1 cellular context compared by ENCODE assay signal in the genomic region with DNA sequence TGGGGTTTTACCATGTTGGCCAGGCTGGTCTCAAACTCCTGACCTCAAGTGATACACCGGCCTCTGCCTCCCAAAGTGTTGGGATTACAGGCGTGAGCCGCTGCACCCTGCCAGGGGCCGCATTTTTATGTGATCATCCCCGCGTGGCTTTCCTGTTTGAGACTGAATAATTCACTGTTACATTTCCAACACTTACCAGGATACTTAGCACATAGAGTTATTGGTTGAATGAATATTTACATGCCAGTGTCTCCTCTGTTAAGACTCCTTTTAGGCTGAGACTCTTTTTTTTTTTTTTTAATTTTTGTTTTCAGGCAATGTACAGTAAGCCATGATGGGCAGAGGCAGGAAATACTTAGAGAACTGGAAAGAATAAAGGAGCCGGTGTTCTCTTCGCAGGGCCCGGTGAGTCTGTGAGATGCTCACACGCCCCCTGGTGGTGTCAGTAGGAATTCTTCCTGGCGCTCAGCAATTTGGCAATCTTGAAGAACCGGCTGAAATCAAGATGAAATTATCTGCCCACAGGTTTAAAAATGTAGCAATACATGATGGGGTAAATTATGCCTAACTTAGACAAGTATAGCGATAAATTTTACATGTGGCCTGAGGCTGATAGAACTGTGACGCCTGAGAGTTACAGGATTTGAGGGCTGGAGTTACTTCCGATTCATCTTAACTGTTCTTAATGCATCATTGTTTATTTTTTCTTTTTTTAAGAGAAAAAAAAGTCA.
TF ChIP-seq lines count a peak whose summit lies in the region.

No MANE protein-coding gene starts in this region.

TF ChIP-seq in HepG2, 621 proteins besides CTCF, POLR2A, EP300 and RAD21 (continued from another document and continues in another):
- TF ChIP-seq, protein P1, sequence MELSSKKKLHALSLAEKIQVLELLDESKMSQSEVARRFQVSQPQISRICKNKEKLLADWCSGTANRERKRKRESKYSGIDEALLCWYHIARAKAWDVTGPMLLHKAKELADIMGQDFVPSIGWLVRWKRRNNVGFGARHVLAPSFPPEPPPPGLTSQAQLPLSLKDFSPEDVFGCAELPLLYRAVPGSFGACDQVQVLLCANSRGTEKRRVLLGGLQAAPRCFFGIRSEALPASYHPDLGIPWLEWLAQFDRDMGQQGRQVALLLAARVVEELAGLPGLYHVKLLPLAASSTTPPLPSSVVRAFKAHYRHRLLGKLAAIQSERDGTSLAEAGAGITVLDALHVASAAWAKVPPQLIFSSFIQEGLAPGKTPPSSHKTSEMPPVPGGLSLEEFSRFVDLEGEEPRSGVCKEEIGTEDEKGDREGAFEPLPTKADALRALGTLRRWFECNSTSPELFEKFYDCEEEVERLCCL (CRISPR knock-in tag; IDR thresholded peaks at IDR 0.05; ENCODE audit: borderline replicate concordance): no peak
- 0 out of 2 replicates have a peak, but pooled peaks have one; percentile 53 for TF ChIP-seq ZNF792 (CRISPR knock-in tag; IDR thresholded peaks at IDR 0.05)
- peak; percentile 40; the same call in 1 of the 2 replicates for TF ChIP-seq MYC (CRISPR knock-in tag; IDR thresholded peaks at IDR 0.05; ENCODE audit: borderline replicate concordance)
- no peak for TF ChIP-seq GABPB1 (CRISPR knock-in tag; IDR thresholded peaks at IDR 0.05)
- TF ChIP-seq LCORL (IDR thresholded peaks at IDR 0.05): no peak
- 0 out of 2 replicates have a peak, but pooled peaks have one; percentile 59 for TF ChIP-seq LCORL (CRISPR knock-in tag; IDR thresholded peaks at IDR 0.05)
- peak; percentile 75 for TF ChIP-seq KAT8 (CRISPR knock-in tag; IDR thresholded peaks at IDR 0.05)
- TF ChIP-seq, protein P2, sequence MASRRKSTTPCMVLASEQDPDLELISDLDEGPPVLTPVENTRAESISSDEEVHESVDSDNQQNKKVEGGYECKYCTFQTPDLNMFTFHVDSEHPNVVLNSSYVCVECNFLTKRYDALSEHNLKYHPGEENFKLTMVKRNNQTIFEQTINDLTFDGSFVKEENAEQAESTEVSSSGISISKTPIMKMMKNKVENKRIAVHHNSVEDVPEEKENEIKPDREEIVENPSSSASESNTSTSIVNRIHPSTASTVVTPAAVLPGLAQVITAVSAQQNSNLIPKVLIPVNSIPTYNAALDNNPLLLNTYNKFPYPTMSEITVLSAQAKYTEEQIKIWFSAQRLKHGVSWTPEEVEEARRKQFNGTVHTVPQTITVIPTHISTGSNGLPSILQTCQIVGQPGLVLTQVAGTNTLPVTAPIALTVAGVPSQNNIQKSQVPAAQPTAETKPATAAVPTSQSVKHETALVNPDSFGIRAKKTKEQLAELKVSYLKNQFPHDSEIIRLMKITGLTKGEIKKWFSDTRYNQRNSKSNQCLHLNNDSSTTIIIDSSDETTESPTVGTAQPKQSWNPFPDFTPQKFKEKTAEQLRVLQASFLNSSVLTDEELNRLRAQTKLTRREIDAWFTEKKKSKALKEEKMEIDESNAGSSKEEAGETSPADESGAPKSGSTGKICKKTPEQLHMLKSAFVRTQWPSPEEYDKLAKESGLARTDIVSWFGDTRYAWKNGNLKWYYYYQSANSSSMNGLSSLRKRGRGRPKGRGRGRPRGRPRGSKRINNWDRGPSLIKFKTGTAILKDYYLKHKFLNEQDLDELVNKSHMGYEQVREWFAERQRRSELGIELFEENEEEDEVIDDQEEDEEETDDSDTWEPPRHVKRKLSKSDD (CRISPR knock-in tag; IDR thresholded peaks at IDR 0.05; ENCODE audit: low read depth): no peak
- TF ChIP-seq SIX4 (CRISPR knock-in tag; IDR thresholded peaks at IDR 0.05): no peak
- peak; percentile 22; the same call in 1 of the 2 replicates for TF ChIP-seq NFKB2 (CRISPR knock-in tag; IDR thresholded peaks at IDR 0.05; ENCODE audit: borderline replicate concordance)
- TF ChIP-seq ZNF350 (CRISPR knock-in tag; IDR thresholded peaks at IDR 0.05; ENCODE audit: borderline replicate concordance, low read depth): peak; percentile 48; the same call in 1 of the 2 replicates
- TF ChIP-seq ZNF570 (CRISPR knock-in tag; IDR thresholded peaks at IDR 0.05; ENCODE audit: borderline replicate concordance): no peak
- TF ChIP-seq, protein P3, sequence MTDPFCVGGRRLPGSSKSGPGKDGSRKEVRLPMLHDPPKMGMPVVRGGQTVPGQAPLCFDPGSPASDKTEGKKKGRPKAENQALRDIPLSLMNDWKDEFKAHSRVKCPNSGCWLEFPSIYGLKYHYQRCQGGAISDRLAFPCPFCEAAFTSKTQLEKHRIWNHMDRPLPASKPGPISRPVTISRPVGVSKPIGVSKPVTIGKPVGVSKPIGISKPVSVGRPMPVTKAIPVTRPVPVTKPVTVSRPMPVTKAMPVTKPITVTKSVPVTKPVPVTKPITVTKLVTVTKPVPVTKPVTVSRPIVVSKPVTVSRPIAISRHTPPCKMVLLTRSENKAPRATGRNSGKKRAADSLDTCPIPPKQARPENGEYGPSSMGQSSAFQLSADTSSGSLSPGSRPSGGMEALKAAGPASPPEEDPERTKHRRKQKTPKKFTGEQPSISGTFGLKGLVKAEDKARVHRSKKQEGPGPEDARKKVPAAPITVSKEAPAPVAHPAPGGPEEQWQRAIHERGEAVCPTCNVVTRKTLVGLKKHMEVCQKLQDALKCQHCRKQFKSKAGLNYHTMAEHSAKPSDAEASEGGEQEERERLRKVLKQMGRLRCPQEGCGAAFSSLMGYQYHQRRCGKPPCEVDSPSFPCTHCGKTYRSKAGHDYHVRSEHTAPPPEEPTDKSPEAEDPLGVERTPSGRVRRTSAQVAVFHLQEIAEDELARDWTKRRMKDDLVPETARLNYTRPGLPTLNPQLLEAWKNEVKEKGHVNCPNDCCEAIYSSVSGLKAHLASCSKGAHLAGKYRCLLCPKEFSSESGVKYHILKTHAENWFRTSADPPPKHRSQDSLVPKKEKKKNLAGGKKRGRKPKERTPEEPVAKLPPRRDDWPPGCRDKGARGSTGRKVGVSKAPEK (CRISPR knock-in tag; IDR thresholded peaks at IDR 0.05; ENCODE audit: borderline replicate concordance): 0 out of 2 replicates have a peak, but pooled peaks have one; percentile 30
- TF ChIP-seq, protein P4, sequence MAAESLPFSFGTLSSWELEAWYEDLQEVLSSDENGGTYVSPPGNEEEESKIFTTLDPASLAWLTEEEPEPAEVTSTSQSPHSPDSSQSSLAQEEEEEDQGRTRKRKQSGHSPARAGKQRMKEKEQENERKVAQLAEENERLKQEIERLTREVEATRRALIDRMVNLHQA (CRISPR knock-in tag; IDR thresholded peaks at IDR 0.05): no peak
- TF ChIP-seq RXRB (CRISPR knock-in tag; IDR thresholded peaks at IDR 0.05; ENCODE audit: borderline replicate concordance): peak; percentile 51; the same call in 1 of the 2 replicates
- no peak for TF ChIP-seq ZNF136 (CRISPR knock-in tag; IDR thresholded peaks at IDR 0.05; ENCODE audit: low read depth)
- TF ChIP-seq POLR2G (IDR thresholded peaks at IDR 0.05; ENCODE audit: low read depth, low read length): no peak
- TF ChIP-seq BORCS8-MEF2B (CRISPR knock-in tag; IDR thresholded peaks at IDR 0.05): no peak
- TF ChIP-seq RFX5 (IDR thresholded peaks at IDR 0.05; ENCODE audit: low read depth, low read length): no peak
- peak; percentile 94 for TF ChIP-seq ZSCAN9 (CRISPR knock-in tag; IDR thresholded peaks at IDR 0.05; ENCODE audit: borderline replicate concordance)
- no peak for TF ChIP-seq ZFP41 (CRISPR knock-in tag; IDR thresholded peaks at IDR 0.05; ENCODE audit: borderline replicate concordance)
- TF ChIP-seq FOXK1 (CRISPR knock-in tag; IDR thresholded peaks at IDR 0.05; ENCODE audit: borderline replicate concordance, low read depth): peak; percentile 48; the same call in 1 of the 2 replicates
- TF ChIP-seq POLR2AphosphoS5 (IDR thresholded peaks at IDR 0.05; ENCODE audit: low read depth, low read length): no peak
- TF ChIP-seq, protein P5, sequence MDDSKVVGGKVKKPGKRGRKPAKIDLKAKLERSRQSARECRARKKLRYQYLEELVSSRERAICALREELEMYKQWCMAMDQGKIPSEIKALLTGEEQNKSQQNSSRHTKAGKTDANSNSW (CRISPR knock-in tag; IDR thresholded peaks at IDR 0.05; ENCODE audit: borderline replicate concordance): no peak
- TF ChIP-seq THAP11 (CRISPR knock-in tag; IDR thresholded peaks at IDR 0.05): peak; percentile 68; the same call in 1 of the 2 replicates
- peak; percentile 49; the same call in 1 of the 2 replicates for TF ChIP-seq HDAC6 (IDR thresholded peaks at IDR 0.05; ENCODE audit: low read depth, low read length)
- peak; percentile 11; the same call in 1 of the 2 replicates for TF ChIP-seq CBX5 (CRISPR knock-in tag; IDR thresholded peaks at IDR 0.05; ENCODE audit: borderline replicate concordance)
- peak; percentile 82 for TF ChIP-seq GATAD2A (CRISPR knock-in tag; IDR thresholded peaks at IDR 0.05)
- TF ChIP-seq KAT2B (IDR thresholded peaks at IDR 0.05; ENCODE audit: borderline replicate concordance, low read depth, low read length): no peak
- TF ChIP-seq, protein P6, sequence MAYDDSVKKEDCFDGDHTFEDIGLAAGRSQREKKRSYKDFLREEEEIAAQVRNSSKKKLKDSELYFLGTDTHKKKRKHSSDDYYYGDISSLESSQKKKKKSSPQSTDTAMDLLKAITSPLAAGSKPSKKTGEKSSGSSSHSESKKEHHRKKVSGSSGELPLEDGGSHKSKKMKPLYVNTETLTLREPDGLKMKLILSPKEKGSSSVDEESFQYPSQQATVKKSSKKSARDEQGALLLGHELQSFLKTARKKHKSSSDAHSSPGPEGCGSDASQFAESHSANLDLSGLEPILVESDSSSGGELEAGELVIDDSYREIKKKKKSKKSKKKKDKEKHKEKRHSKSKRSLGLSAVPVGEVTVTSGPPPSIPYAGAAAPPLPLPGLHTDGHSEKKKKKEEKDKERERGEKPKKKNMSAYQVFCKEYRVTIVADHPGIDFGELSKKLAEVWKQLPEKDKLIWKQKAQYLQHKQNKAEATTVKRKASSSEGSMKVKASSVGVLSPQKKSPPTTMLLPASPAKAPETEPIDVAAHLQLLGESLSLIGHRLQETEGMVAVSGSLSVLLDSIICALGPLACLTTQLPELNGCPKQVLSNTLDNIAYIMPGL (CRISPR knock-in tag; IDR thresholded peaks at IDR 0.05; ENCODE audit: borderline replicate concordance in 1 of 2, low read depth in 1 of 2): peak in 1 of 2 experiments; percentile 91; a peak in 3 of 4 replicates
- peak in 1 of 2 experiments; percentile 31; a peak in 1 of 4 replicates for TF ChIP-seq NR2F1 (CRISPR knock-in tag; IDR thresholded peaks at IDR 0.05)
- TF ChIP-seq MAFF (IDR thresholded peaks at IDR 0.05; ENCODE audit: low read depth, low read length): peak; percentile 29; the same call in 1 of the 2 replicates
- peak; percentile 40; the same call in 1 of the 2 replicates for TF ChIP-seq FOSL2 (CRISPR knock-in tag; IDR thresholded peaks at IDR 0.05)
- peak; percentile 37; the same call in 1 of the 2 replicates for TF ChIP-seq HCFC1 (IDR thresholded peaks at IDR 0.05; ENCODE audit: low read depth, low read length)
- TF ChIP-seq, protein P7, sequence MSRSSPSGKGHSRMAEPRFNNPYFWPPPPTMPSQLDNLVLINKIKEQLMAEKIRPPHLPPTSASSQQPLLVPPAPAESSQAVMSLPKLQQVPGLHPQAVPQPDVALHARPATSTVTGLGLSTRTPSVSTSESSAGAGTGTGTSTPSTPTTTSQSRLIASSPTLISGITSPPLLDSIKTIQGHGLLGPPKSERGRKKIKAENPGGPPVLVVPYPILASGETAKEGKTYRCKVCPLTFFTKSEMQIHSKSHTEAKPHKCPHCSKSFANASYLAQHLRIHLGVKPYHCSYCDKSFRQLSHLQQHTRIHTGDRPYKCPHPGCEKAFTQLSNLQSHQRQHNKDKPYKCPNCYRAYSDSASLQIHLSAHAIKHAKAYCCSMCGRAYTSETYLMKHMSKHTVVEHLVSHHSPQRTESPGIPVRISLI (CRISPR knock-in tag; IDR thresholded peaks at IDR 0.05; ENCODE audit: borderline replicate concordance): peak; percentile 40; the same call in 1 of the 2 replicates
- TF ChIP-seq KMT2A (CRISPR knock-in tag; IDR thresholded peaks at IDR 0.05): 0 out of 2 replicates have a peak, but pooled peaks have one; percentile 59
- no peak for TF ChIP-seq ZBTB8A (CRISPR knock-in tag; IDR thresholded peaks at IDR 0.05; ENCODE audit: borderline replicate concordance, low read depth)
- TF ChIP-seq ZKSCAN8 (CRISPR knock-in tag; IDR thresholded peaks at IDR 0.05; ENCODE audit: borderline replicate concordance): peak; percentile 64; the same call in 1 of the 2 replicates
- no peak for TF ChIP-seq HMG20A (CRISPR knock-in tag; IDR thresholded peaks at IDR 0.05; ENCODE audit: borderline replicate concordance)
- peak; percentile 11; the same call in 1 of the 2 replicates for TF ChIP-seq NKX3-1 (CRISPR knock-in tag; IDR thresholded peaks at IDR 0.05)
- peak; percentile 50; the same call in 1 of the 2 replicates for TF ChIP-seq TCF7 (IDR thresholded peaks at IDR 0.05; ENCODE audit: low read depth)
- peak; percentile 41; the same call in 1 of the 2 replicates for TF ChIP-seq ZNF224 (CRISPR knock-in tag; IDR thresholded peaks at IDR 0.05)
- TF ChIP-seq ZNF501 (CRISPR knock-in tag; IDR thresholded peaks at IDR 0.05): peak; percentile 80
- TF ChIP-seq ZNF563 (CRISPR knock-in tag; IDR thresholded peaks at IDR 0.05): no peak
- 0 out of 2 replicates have a peak, but pooled peaks have one; percentile 58 for TF ChIP-seq SMAD3 (CRISPR knock-in tag; IDR thresholded peaks at IDR 0.05)
- peak; percentile 53; the same call in 1 of the 2 replicates for TF ChIP-seq MIXL1 (CRISPR knock-in tag; IDR thresholded peaks at IDR 0.05)
- peak; percentile 64; the same call in 1 of the 2 replicates for TF ChIP-seq KDM2A (CRISPR knock-in tag; IDR thresholded peaks at IDR 0.05; ENCODE audit: borderline replicate concordance, low read depth)
- no peak for TF ChIP-seq DMAP1 (CRISPR knock-in tag; IDR thresholded peaks at IDR 0.05)
- 0 out of 2 replicates have a peak, but pooled peaks have one; percentile 58 for TF ChIP-seq CHD4 (IDR thresholded peaks at IDR 0.05; ENCODE audit: borderline replicate concordance, low read length)
- TF ChIP-seq HDAC2 (CRISPR knock-in tag; IDR thresholded peaks at IDR 0.05): peak; percentile 26; the same call in 1 of the 2 replicates
- TF ChIP-seq ELF1 (CRISPR knock-in tag; IDR thresholded peaks at IDR 0.05): peak; percentile 26; the same call in 1 of the 2 replicates
- TF ChIP-seq, protein P8, sequence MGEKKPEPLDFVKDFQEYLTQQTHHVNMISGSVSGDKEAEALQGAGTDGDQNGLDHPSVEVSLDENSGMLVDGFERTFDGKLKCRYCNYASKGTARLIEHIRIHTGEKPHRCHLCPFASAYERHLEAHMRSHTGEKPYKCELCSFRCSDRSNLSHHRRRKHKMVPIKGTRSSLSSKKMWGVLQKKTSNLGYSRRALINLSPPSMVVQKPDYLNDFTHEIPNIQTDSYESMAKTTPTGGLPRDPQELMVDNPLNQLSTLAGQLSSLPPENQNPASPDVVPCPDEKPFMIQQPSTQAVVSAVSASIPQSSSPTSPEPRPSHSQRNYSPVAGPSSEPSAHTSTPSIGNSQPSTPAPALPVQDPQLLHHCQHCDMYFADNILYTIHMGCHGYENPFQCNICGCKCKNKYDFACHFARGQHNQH (CRISPR knock-in tag; IDR thresholded peaks at IDR 0.05): peak; percentile 74
- TF ChIP-seq ZC3H4 (CRISPR knock-in tag; IDR thresholded peaks at IDR 0.05; ENCODE audit: borderline replicate concordance): no peak
- TF ChIP-seq, protein P9, sequence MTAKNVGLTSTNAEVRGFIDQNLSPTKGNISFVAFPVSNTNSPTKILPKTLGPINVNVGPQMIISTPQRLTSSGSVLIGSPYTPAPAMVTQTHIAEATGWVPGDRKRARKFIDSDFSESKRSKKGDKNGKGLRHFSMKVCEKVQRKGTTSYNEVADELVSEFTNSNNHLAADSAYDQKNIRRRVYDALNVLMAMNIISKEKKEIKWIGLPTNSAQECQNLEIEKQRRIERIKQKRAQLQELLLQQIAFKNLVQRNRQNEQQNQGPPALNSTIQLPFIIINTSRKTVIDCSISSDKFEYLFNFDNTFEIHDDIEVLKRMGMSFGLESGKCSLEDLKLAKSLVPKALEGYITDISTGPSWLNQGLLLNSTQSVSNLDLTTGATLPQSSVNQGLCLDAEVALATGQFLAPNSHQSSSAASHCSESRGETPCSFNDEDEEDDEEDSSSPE (CRISPR knock-in tag; IDR thresholded peaks at IDR 0.05): peak; percentile 27; the same call in 1 of the 2 replicates
- TF ChIP-seq ZNF382 (CRISPR knock-in tag; IDR thresholded peaks at IDR 0.05; ENCODE audit: borderline replicate concordance): no peak
